1 cellular context compared by ENCODE assay signal in the genomic region with DNA sequence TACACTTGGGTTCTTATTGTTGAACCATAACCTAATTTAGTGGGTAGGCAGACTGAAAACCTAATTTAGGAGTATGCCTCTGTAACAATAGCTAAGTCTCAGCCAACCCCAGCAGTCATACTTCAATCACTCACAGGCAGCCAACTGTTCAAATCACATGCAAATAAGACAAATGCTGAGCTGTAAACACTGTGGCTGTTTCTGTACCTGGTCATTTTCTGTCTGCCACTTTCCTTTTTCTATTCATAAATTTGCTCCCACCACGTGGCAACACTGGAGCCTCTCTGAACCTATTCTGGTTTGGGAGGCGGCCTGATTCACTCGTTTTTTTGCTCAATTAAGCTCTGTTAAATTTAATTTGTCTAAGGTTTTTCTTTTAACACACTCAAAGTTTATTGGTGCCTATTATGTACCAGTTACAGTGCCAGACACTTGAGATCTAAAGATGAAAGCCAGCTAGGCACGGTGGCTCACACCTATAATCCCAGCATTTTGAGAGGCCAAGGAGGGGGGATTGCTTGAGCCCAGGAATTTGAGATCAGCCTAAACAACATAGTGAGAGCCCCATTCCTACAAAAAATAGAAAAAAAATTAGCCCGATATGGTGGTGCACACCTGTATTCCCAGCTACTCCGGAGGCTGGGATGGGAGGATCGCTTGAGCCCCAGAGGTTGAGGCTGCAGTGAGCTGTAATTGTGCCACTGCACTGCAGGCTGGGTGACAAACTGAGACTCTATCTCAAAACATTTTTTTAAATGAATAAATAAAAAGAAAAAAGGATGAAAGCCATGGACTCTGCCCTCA.
TF ChIP-seq lines count a peak whose summit lies in the region.

No MANE protein-coding gene starts in this region.

TF ChIP-seq in HepG2, 621 proteins besides CTCF, POLR2A, EP300 and RAD21 (continued from another document):
- TF ChIP-seq, protein P1, sequence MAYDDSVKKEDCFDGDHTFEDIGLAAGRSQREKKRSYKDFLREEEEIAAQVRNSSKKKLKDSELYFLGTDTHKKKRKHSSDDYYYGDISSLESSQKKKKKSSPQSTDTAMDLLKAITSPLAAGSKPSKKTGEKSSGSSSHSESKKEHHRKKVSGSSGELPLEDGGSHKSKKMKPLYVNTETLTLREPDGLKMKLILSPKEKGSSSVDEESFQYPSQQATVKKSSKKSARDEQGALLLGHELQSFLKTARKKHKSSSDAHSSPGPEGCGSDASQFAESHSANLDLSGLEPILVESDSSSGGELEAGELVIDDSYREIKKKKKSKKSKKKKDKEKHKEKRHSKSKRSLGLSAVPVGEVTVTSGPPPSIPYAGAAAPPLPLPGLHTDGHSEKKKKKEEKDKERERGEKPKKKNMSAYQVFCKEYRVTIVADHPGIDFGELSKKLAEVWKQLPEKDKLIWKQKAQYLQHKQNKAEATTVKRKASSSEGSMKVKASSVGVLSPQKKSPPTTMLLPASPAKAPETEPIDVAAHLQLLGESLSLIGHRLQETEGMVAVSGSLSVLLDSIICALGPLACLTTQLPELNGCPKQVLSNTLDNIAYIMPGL (CRISPR knock-in tag; IDR thresholded peaks at IDR 0.05; ENCODE audit: borderline replicate concordance in 1 of 2, low read depth in 1 of 2) = 0 out of 4 replicates have a peak, but pooled peaks of 1 of the 2 experiments have one; percentile 23
- TF ChIP-seq, protein P2, sequence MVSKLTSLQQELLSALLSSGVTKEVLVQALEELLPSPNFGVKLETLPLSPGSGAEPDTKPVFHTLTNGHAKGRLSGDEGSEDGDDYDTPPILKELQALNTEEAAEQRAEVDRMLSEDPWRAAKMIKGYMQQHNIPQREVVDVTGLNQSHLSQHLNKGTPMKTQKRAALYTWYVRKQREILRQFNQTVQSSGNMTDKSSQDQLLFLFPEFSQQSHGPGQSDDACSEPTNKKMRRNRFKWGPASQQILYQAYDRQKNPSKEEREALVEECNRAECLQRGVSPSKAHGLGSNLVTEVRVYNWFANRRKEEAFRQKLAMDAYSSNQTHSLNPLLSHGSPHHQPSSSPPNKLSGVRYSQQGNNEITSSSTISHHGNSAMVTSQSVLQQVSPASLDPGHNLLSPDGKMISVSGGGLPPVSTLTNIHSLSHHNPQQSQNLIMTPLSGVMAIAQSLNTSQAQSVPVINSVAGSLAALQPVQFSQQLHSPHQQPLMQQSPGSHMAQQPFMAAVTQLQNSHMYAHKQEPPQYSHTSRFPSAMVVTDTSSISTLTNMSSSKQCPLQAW (CRISPR knock-in tag; IDR thresholded peaks at IDR 0.05) = 0 out of 2 replicates have a peak, but pooled peaks have one; percentile 28
- no peak for TF ChIP-seq TCF7L2 (IDR thresholded peaks at IDR 0.05; ENCODE audit: low read depth, low read length)
- peak; percentile 53 for TF ChIP-seq PRPF4 (IDR thresholded peaks at IDR 0.05; ENCODE audit: low read depth, low read length, poor library complexity, severe bottlenecking)
- no peak for TF ChIP-seq HDAC6 (IDR thresholded peaks at IDR 0.05; ENCODE audit: low read depth, low read length)
- TF ChIP-seq, protein P3, sequence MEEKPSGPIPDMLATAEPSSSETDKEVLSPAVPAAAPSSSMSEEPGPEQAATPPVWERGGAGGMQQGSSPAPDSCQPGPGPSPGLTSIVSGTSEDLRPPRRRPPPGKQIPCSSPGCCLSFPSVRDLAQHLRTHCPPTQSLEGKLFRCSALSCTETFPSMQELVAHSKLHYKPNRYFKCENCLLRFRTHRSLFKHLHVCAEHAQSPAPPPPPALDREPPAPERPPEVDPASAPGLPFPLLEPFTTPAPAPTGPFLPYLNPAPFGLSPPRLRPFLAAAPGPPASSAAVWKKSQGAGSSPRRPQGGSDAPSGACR (CRISPR knock-in tag; IDR thresholded peaks at IDR 0.05) = peak; percentile 30; the same call in 1 of the 2 replicates
- TF ChIP-seq ZNF557 (CRISPR knock-in tag; IDR thresholded peaks at IDR 0.05) = no peak
- TF ChIP-seq ZNF556 (CRISPR knock-in tag; IDR thresholded peaks at IDR 0.05; ENCODE audit: borderline replicate concordance) = peak; percentile 5; the same call in 1 of the 2 replicates
- peak; percentile 22; the same call in 1 of the 2 replicates for TF ChIP-seq ZNF510 (CRISPR knock-in tag; IDR thresholded peaks at IDR 0.05; ENCODE audit: low read depth)
- TF ChIP-seq, protein P4, sequence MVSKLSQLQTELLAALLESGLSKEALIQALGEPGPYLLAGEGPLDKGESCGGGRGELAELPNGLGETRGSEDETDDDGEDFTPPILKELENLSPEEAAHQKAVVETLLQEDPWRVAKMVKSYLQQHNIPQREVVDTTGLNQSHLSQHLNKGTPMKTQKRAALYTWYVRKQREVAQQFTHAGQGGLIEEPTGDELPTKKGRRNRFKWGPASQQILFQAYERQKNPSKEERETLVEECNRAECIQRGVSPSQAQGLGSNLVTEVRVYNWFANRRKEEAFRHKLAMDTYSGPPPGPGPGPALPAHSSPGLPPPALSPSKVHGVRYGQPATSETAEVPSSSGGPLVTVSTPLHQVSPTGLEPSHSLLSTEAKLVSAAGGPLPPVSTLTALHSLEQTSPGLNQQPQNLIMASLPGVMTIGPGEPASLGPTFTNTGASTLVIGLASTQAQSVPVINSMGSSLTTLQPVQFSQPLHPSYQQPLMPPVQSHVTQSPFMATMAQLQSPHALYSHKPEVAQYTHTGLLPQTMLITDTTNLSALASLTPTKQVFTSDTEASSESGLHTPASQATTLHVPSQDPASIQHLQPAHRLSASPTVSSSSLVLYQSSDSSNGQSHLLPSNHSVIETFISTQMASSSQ (IDR thresholded peaks at IDR 0.05; ENCODE audit: low read depth) = no peak
- TF ChIP-seq, protein P4 (CRISPR knock-in tag; IDR thresholded peaks at IDR 0.05; ENCODE audit: borderline replicate concordance) = no peak
- TF ChIP-seq RBM22 (optimal IDR thresholded peaks at IDR 0.05; ENCODE audit: low read length) = peak; percentile 60
- no peak for TF ChIP-seq ZNF746 (CRISPR knock-in tag; IDR thresholded peaks at IDR 0.05)
- TF ChIP-seq, protein P5, sequence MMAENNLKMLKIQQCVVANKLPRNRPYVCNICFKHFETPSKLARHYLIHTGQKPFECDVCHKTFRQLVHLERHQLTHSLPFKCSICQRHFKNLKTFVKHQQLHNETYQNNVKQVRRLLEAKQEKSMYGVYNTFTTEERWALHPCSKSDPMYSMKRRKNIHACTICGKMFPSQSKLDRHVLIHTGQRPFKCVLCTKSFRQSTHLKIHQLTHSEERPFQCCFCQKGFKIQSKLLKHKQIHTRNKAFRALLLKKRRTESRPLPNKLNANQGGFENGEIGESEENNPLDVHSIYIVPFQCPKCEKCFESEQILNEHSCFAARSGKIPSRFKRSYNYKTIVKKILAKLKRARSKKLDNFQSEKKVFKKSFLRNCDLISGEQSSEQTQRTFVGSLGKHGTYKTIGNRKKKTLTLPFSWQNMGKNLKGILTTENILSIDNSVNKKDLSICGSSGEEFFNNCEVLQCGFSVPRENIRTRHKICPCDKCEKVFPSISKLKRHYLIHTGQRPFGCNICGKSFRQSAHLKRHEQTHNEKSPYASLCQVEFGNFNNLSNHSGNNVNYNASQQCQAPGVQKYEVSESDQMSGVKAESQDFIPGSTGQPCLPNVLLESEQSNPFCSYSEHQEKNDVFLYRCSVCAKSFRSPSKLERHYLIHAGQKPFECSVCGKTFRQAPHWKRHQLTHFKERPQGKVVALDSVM (CRISPR knock-in tag; IDR thresholded peaks at IDR 0.05) = peak; percentile 96
- TF ChIP-seq ZFP82 (CRISPR knock-in tag; IDR thresholded peaks at IDR 0.05; ENCODE audit: borderline replicate concordance) = 0 out of 2 replicates have a peak, but pooled peaks have one; percentile 40
- no peak for TF ChIP-seq BCL6 (CRISPR knock-in tag; IDR thresholded peaks at IDR 0.05)
- peak; percentile 42 for TF ChIP-seq YEATS4 (CRISPR knock-in tag; IDR thresholded peaks at IDR 0.05; ENCODE audit: borderline replicate concordance)
- no peak for TF ChIP-seq HNF4A (CRISPR knock-in tag; IDR thresholded peaks at IDR 0.05)
- TF ChIP-seq ZFY (CRISPR knock-in tag; IDR thresholded peaks at IDR 0.05) = 0 out of 2 replicates have a peak, but pooled peaks have one; percentile 18
- TF ChIP-seq PHF8 (CRISPR knock-in tag; IDR thresholded peaks at IDR 0.05) = 0 out of 2 replicates have a peak, but pooled peaks have one; percentile 5
- no peak for TF ChIP-seq ZNF720 (CRISPR knock-in tag; IDR thresholded peaks at IDR 0.05)
- TF ChIP-seq NR2C2 (CRISPR knock-in tag; IDR thresholded peaks at IDR 0.05; ENCODE audit: borderline replicate concordance) = no peak
